ENCODE assay signal across 1 cellular context in genomic region chr7:69827140-69827919, GRCh38.
A peak's percentile ranks its signal among the peaks of the same experiment; 100 is the strongest.
TF ChIP-seq lines count a peak whose summit lies in the region.

No MANE protein-coding gene starts in this region.

TF ChIP-seq in GM12878, 131 proteins besides CTCF, POLR2A, EP300 and RAD21 (continued from another document and continues in another):
- TF ChIP-seq, protein P1, sequence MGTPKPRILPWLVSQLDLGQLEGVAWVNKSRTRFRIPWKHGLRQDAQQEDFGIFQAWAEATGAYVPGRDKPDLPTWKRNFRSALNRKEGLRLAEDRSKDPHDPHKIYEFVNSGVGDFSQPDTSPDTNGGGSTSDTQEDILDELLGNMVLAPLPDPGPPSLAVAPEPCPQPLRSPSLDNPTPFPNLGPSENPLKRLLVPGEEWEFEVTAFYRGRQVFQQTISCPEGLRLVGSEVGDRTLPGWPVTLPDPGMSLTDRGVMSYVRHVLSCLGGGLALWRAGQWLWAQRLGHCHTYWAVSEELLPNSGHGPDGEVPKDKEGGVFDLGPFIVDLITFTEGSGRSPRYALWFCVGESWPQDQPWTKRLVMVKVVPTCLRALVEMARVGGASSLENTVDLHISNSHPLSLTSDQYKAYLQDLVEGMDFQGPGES (IDR thresholded peaks at IDR 0.05): no peak
- TF ChIP-seq E2F8 (IDR thresholded peaks at IDR 0.05; ENCODE audit: low read depth, partially characterized antibody) (no peak), HDAC2 (IDR thresholded peaks at IDR 0.05) (no peak), CHD1 (IDR thresholded peaks at IDR 0.05; ENCODE audit: low read depth, low read length) (no peak), YBX1 (IDR thresholded peaks at IDR 0.05) (no peak), SMC3 (IDR thresholded peaks at IDR 0.05; ENCODE audit: borderline replicate concordance, low read length) (no peak), SUPT20H (IDR thresholded peaks at IDR 0.05; ENCODE audit: borderline replicate concordance, control insufficient read depth, low read depth, low read length) (no peak), PRDM15 (CRISPR knock-in tag; IDR thresholded peaks at IDR 0.05) (no peak), STAT1 (conservative IDR thresholded peaks at IDR 0.05) (no peak), MEF2A (IDR thresholded peaks at IDR 0.05; ENCODE audit: insufficient read depth, low read depth, low read length) (no peak), GABPA (IDR thresholded peaks at IDR 0.05; ENCODE audit: low read depth) (no peak), ASH2L (IDR thresholded peaks at IDR 0.05; ENCODE audit: borderline replicate concordance, low read depth) (no peak), MYC (IDR thresholded peaks at IDR 0.05; ENCODE audit: insufficient read depth, insufficient read length, insufficient replicate concordance, low read length, severe bottlenecking) (no peak), NBN (IDR thresholded peaks at IDR 0.05) (no peak), NFIC (IDR thresholded peaks at IDR 0.05; ENCODE audit: low read depth, low read length) (0 out of 2 replicates have a peak, but pooled peaks have one; percentile 14), POLR2AphosphoS5 (IDR thresholded peaks at IDR 0.05; ENCODE audit: low read length) (no peak), HDAC6 (IDR thresholded peaks at IDR 0.05; ENCODE audit: unreplicated experiment) (no peak), PKNOX1 (IDR thresholded peaks at IDR 0.05) (no peak), POU2F2 (IDR thresholded peaks at IDR 0.05; ENCODE audit: borderline replicate concordance, low read depth, low read length) (no peak), RUNX3 (IDR thresholded peaks at IDR 0.05; ENCODE audit: low read length) (peak; percentile 71), ZBED1 (IDR thresholded peaks at IDR 0.05; ENCODE audit: borderline replicate concordance) (no peak), BCL11A (IDR thresholded peaks at IDR 0.05; ENCODE audit: low read depth, low read length) (no peak), IRF5 (IDR thresholded peaks at IDR 0.05; ENCODE audit: borderline replicate concordance) (no peak), IKZF2 (IDR thresholded peaks at IDR 0.05) (peak in 1 of 2 experiments; percentile 34; a peak in 1 of 4 replicates), SUZ12 (IDR thresholded peaks at IDR 0.05; ENCODE audit: unreplicated experiment) (no peak), PAX8 (IDR thresholded peaks at IDR 0.05) (no peak), PBX3 (IDR thresholded peaks at IDR 0.05; ENCODE audit: insufficient replicate concordance, low read depth, low read length) (no peak), KLF5 (IDR thresholded peaks at IDR 0.05; ENCODE audit: partially characterized antibody) (no peak), EED (IDR thresholded peaks at IDR 0.05; ENCODE audit: low read depth) (0 out of 2 replicates have a peak, but pooled peaks have one; percentile 28), ZNF207 (IDR thresholded peaks at IDR 0.05; ENCODE audit: borderline replicate concordance) (no peak), IKZF1 (conservative IDR thresholded peaks at IDR 0.05) (0 out of 2 replicates have a peak, but pooled peaks have one; percentile 17), GATAD2B (conservative IDR thresholded peaks at IDR 0.05; ENCODE audit: low read depth) (no peak), TAF1 (IDR thresholded peaks at IDR 0.05; ENCODE audit: borderline replicate concordance, low read depth, low read length) (no peak), BACH1 (IDR thresholded peaks at IDR 0.05; ENCODE audit: borderline replicate concordance) (no peak), TCF12 (IDR thresholded peaks at IDR 0.05; ENCODE audit: low read depth, low read length) (no peak), STAT3 (IDR thresholded peaks at IDR 0.05; ENCODE audit: low read depth, low read length) (no peak), CBX5 (IDR thresholded peaks at IDR 0.05; ENCODE audit: low read depth) (no peak), TBL1XR1 (IDR thresholded peaks at IDR 0.05; ENCODE audit: low read depth, low read length) (no peak), CBFB (IDR thresholded peaks at IDR 0.05; ENCODE audit: low read depth) (no peak), MEF2B (IDR thresholded peaks at IDR 0.05; ENCODE audit: partially characterized antibody, poor library complexity, severe bottlenecking) (no peak)
- TF ChIP-seq, protein P2, sequence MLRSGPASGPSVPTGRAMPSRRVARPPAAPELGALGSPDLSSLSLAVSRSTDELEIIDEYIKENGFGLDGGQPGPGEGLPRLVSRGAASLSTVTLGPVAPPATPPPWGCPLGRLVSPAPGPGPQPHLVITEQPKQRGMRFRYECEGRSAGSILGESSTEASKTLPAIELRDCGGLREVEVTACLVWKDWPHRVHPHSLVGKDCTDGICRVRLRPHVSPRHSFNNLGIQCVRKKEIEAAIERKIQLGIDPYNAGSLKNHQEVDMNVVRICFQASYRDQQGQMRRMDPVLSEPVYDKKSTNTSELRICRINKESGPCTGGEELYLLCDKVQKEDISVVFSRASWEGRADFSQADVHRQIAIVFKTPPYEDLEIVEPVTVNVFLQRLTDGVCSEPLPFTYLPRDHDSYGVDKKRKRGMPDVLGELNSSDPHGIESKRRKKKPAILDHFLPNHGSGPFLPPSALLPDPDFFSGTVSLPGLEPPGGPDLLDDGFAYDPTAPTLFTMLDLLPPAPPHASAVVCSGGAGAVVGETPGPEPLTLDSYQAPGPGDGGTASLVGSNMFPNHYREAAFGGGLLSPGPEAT (IDR thresholded peaks at IDR 0.05; ENCODE audit: low read depth): 0 out of 2 replicates have a peak, but pooled peaks have one; percentile 17
- TF ChIP-seq, protein P3, sequence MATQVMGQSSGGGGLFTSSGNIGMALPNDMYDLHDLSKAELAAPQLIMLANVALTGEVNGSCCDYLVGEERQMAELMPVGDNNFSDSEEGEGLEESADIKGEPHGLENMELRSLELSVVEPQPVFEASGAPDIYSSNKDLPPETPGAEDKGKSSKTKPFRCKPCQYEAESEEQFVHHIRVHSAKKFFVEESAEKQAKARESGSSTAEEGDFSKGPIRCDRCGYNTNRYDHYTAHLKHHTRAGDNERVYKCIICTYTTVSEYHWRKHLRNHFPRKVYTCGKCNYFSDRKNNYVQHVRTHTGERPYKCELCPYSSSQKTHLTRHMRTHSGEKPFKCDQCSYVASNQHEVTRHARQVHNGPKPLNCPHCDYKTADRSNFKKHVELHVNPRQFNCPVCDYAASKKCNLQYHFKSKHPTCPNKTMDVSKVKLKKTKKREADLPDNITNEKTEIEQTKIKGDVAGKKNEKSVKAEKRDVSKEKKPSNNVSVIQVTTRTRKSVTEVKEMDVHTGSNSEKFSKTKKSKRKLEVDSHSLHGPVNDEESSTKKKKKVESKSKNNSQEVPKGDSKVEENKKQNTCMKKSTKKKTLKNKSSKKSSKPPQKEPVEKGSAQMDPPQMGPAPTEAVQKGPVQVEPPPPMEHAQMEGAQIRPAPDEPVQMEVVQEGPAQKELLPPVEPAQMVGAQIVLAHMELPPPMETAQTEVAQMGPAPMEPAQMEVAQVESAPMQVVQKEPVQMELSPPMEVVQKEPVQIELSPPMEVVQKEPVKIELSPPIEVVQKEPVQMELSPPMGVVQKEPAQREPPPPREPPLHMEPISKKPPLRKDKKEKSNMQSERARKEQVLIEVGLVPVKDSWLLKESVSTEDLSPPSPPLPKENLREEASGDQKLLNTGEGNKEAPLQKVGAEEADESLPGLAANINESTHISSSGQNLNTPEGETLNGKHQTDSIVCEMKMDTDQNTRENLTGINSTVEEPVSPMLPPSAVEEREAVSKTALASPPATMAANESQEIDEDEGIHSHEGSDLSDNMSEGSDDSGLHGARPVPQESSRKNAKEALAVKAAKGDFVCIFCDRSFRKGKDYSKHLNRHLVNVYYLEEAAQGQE (IDR thresholded peaks at IDR 0.05; ENCODE audit: low read depth, low read length): no peak
- TF ChIP-seq, protein P4, sequence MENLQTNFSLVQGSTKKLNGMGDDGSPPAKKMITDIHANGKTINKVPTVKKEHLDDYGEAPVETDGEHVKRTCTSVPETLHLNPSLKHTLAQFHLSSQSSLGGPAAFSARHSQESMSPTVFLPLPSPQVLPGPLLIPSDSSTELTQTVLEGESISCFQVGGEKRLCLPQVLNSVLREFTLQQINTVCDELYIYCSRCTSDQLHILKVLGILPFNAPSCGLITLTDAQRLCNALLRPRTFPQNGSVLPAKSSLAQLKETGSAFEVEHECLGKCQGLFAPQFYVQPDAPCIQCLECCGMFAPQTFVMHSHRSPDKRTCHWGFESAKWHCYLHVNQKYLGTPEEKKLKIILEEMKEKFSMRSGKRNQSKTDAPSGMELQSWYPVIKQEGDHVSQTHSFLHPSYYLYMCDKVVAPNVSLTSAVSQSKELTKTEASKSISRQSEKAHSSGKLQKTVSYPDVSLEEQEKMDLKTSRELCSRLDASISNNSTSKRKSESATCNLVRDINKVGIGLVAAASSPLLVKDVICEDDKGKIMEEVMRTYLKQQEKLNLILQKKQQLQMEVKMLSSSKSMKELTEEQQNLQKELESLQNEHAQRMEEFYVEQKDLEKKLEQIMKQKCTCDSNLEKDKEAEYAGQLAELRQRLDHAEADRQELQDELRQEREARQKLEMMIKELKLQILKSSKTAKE (IDR thresholded peaks at IDR 0.05; ENCODE audit: low read depth, poor library complexity, severe bottlenecking): no peak
- TF ChIP-seq, protein P5, sequence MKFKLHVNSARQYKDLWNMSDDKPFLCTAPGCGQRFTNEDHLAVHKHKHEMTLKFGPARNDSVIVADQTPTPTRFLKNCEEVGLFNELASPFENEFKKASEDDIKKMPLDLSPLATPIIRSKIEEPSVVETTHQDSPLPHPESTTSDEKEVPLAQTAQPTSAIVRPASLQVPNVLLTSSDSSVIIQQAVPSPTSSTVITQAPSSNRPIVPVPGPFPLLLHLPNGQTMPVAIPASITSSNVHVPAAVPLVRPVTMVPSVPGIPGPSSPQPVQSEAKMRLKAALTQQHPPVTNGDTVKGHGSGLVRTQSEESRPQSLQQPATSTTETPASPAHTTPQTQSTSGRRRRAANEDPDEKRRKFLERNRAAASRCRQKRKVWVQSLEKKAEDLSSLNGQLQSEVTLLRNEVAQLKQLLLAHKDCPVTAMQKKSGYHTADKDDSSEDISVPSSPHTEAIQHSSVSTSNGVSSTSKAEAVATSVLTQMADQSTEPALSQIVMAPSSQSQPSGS (IDR thresholded peaks at IDR 0.05; ENCODE audit: low read length): no peak
